1 cellular context compared by ENCODE assay signal in genomic region chr13:95541308-95541707, GRCh38.
TF ChIP-seq lines count a peak whose summit lies in the region.

No MANE protein-coding gene starts in this region.

TF ChIP-seq in GM23338, 12 proteins besides CTCF, POLR2A, EP300 and RAD21 (continued from another document):
- TF ChIP-seq REST (IDR thresholded peaks at IDR 0.05; ENCODE audit: unreplicated experiment) (no peak), ETS1 (IDR thresholded peaks at IDR 0.05) (no peak), EZH2 (IDR thresholded peaks at IDR 0.05; ENCODE audit: low read depth, unreplicated experiment) (no peak), NANOG (IDR thresholded peaks at IDR 0.05; ENCODE audit: borderline replicate concordance) (no peak), CREB1 (CRISPR knock-in tag; IDR thresholded peaks at IDR 0.05; ENCODE audit: low read depth) (no peak), ZNF114 (CRISPR knock-in tag; IDR thresholded peaks at IDR 0.05) (no peak), POLR2AphosphoS5 (IDR thresholded peaks at IDR 0.05; ENCODE audit: low read depth) (no peak), JUNB (IDR thresholded peaks at IDR 0.05; ENCODE audit: unreplicated experiment) (no peak), ZNF462 (CRISPR knock-in tag; IDR thresholded peaks at IDR 0.05) (no peak), STAT1 (IDR thresholded peaks at IDR 0.05; ENCODE audit: unreplicated experiment) (no peak), ZNF331 (CRISPR knock-in tag; IDR thresholded peaks at IDR 0.05; ENCODE audit: low read depth) (no peak)
TF ChIP-seq in GM23338: peak in this region for 0.
